ENCODE assay signal across 8 cellular contexts in the genomic region with DNA sequence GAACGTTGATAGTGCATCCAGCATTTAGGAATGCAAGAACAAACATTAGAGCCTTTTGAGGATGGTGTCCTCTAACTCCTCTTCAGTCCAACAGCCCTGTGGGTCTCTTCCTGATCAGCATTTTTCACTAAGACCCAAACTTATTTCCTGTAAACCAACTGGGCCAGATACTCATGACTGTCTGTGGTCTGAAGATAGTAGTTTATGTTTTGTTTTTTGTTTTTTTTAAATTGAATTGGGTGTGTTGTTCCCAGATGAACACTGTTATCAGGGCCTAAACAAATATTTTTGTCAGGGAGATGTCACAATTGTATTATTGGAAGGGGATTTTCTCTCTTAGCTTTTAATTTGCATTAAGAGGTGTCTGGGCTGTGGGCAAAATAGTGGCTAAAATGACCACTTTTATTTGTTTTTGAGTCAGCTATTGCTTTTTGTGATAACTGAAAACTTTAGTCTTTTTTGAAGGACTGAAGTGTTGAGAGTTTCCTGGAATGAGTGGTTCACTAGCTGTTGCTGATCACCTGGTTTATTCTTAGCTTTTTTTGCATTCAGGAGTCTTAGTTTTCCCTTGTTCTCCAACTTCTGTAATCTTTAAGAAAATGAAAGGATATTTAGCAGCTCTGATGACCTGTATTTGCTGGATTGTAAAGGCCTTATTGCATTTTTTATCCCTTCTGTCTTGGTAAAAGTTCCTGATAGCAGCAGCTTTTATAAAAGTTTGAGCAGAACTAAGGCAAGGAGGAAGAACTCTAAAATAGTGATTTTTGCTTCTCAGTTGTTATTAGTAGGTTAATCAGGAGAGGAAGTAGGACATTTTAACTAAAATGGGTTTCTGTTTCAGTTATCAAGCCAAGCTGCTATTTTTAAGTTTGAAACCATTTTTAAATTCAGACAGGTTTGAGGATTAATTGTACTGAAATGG. TPM values are rescaled to one million over a fixed set of nuclear protein-coding genes. Genes with fewer than 3 reads are reported as not detected.
A peak's percentile ranks its signal among the peaks of the same experiment; 100 is the strongest.
DNase-seq lines count a peak whose midpoint lies in the region; ATAC-seq and TF ChIP-seq lines count a peak whose summit lies in the region.

No MANE protein-coding gene starts in this region.

- 45% methylated on average over 1 of the region's 1 CpG for WGBS in urinary bladder

- peak overlapping the region; percentile 57 to 76 for H3K4me3 Mint-ChIP-seq in CD14-positive monocyte

- H3K27me3 Mint-ChIP-seq in CD14-positive monocyte (ENCODE audit: low read depth in 3 of 3): no peaks in the 10 kb centered on the region

- no peaks in the 10 kb centered on the region for H3K9me3 ChIP-seq in effector memory CD4-positive, alpha-beta T cell (ENCODE audit: control insufficient read depth, low read length)

- DNase-seq in CD14-positive monocyte (ENCODE audit: low spot score): no peak
- DNase-seq in effector memory CD4-positive, alpha-beta T cell: no peak
- DNase-seq in DMS53 treated with DMSO at 0.1 percent for 48 hours (lab: John Stamatoyannopoulos, UW; ENCODE audit: unreplicated experiment): no peak
- DNase-seq in Right ventricle myocardium inferior (ENCODE audit: missing footprints): no peak
- no peak for DNase-seq in NCI-H524 treated with DMSO at 0.1 percent for 48 hours (lab: John Stamatoyannopoulos, UW)

- peaks cover 3% of the 10 kb centered on the region for H3K36me3 ChIP-seq in effector memory CD4-positive, alpha-beta T cell (ENCODE audit: control insufficient read depth, insufficient read depth, low read length)
- no peaks in the 10 kb centered on the region for H3K36me3 ChIP-seq in urinary bladder (ENCODE audit: insufficient read depth)

- H3K4me1 ChIP-seq in effector memory CD4-positive, alpha-beta T cell (ENCODE audit: control insufficient read depth, insufficient read depth, low read length, poor library complexity, severe bottlenecking): peaks cover 28% of the 10 kb centered on the region
- H3K4me1 ChIP-seq in urinary bladder (ENCODE audit: insufficient read depth): peaks cover 3% of the 10 kb centered on the region

- peak overlapping the region; percentile 64 to 91 (median 84) for H3K27ac Mint-ChIP-seq in CD14-positive monocyte

- H3K27ac ChIP-seq in effector memory CD4-positive, alpha-beta T cell (ENCODE audit: insufficient read depth, low read length, poor library complexity, severe bottlenecking): peak overlapping the region; percentile 1
- peak overlapping the region; percentile 23 for H3K27ac ChIP-seq in urinary bladder (ENCODE audit: low read depth)

- ATAC-seq in GM19397 (IDR thresholded peaks at IDR 0.05; ENCODE audit: unreplicated experiment): peak; percentile 59
- ATAC-seq in HG03354 (IDR thresholded peaks at IDR 0.05; ENCODE audit: poor library complexity, severe bottlenecking, unreplicated experiment): peak; percentile 67
- ATAC-seq in Right ventricle myocardium inferior: no peak

- no peaks in the 10 kb centered on the region for H3K9me3 Mint-ChIP-seq in CD14-positive monocyte

- H3K4me3 ChIP-seq in effector memory CD4-positive, alpha-beta T cell (ENCODE audit: insufficient read depth, low read depth, low read length, poor library complexity, severe bottlenecking): no peak overlapping the region
- no peak overlapping the region for H3K4me3 ChIP-seq in urinary bladder (ENCODE audit: low read depth, low read length)

- H3K27me3 ChIP-seq in effector memory CD4-positive, alpha-beta T cell (replicated peaks; ENCODE audit: control insufficient read depth, insufficient read depth, low read length, poor library complexity, severe bottlenecking): no peaks in the 10 kb centered on the region

- intact Hi-C loops in CD14-positive monocyte (cut with micrococcal nuclease) (no loop called here), Right ventricle myocardium inferior (cut with DNase I) (no loop called here)

- peaks cover 80% of the 10 kb centered on the region for H3K4me1 Mint-ChIP-seq in CD14-positive monocyte

- H3K36me3 Mint-ChIP-seq in CD14-positive monocyte: peaks cover 18 to 20% of the 10 kb centered on the region in 2 donors

- no peak for TF ChIP-seq CTCF in CD14-positive monocyte (IDR thresholded peaks at IDR 0.05)

RNA-seq across cellular contexts. Expression of gene MAN2A1, which starts 5.5 kb away (rescaled TPM):
- polyA plus RNA-seq in CD14-positive monocyte (10 to 100 TPM; 20.1 to 23.0 TPM), urinary bladder (22.5 TPM)
- total RNA-seq in urinary bladder (125 TPM), Right ventricle myocardium inferior (13.7 TPM)
